In the genomic region with DNA sequence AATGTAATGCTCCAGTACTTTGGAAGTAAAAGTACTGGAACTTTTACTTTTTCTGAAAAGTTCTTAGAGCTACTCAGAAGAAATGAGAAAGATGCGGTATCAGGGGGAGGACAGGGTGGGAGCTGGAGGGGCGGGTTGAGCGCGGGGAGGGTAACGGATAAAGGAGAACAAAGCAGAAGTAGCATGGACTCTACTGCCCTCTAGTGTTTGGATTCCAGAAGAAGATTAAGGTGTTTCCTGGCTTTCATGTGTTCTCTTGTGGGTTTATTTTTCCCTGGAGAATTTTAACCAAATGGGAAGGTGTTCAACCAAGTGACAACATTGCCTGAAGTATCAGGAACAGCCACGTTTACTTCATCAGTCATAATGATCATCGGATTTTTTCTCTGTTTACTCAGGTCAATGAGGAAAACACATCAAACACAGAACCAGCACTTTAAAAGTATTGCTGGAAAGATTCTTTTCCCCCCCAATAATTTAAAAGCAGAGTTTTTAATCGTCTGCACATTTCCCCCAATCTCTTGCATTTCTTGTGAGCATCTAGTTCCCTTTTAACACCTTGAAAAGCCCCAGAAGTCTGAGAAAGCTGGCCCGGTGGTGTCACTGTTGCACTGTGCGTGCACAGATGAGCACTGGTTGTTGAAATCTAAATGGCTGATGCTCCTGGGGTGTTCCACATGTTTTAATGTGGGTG, we compare ENCODE assay signal across 9 cellular contexts.
DNase-seq lines count a peak whose midpoint lies in the region; ATAC-seq and TF ChIP-seq lines count a peak whose summit lies in the region.
"Had no signal": no experiment of that assay in that cellular context is flagged by ENCODE, and none has a peak within 500 bp of the region (broad histone marks: within the 10 kb centered on the region; RNA-seq: fewer than 3 reads in every experiment).

No MANE protein-coding gene starts in this region.

- H3K4me2 ChIP-seq in GM23338: peak overlapping the region; percentile 23; the same call in 1 of the 2 replicates

- no peaks in the 10 kb centered on the region for H3K36me3 Mint-ChIP-seq in GM23338 (ENCODE audit: low read depth)
- no peaks in the 10 kb centered on the region for H3K36me3 Mint-ChIP-seq in activated naive CD4-positive, alpha-beta T cell treated with anti-CD3 and anti-CD28 coated beads, Interleukin-2, amount 10 ng/mL, durations not matched to agents 7 days and 5 days

- H3K4me1 ChIP-seq in GM23338 (ENCODE audit: insufficient read depth) (no peaks in the 10 kb centered on the region; the same call in 1 of the 2 replicates), foreskin keratinocyte (peaks cover under 1% of the 10 kb centered on the region)

- no peaks in the 10 kb centered on the region for H3K9me2 ChIP-seq in GM23338 (ENCODE audit: insufficient read depth)

- no peaks in the 10 kb centered on the region for H4K20me1 ChIP-seq in GM23338 (replicated peaks; ENCODE audit: insufficient read depth)

- TF ChIP-seq CTCF in GM23338 (conservative IDR thresholded peaks at IDR 0.05; ENCODE audit: low read depth in 2 of 2): peak; percentile 66 to 83
- peak; percentile 75 for TF ChIP-seq CTCF in foreskin keratinocyte (conservative IDR thresholded peaks at IDR 0.05)

- H3K4me3 ChIP-seq in GM23338: no peak overlapping the region
- H3K4me3 ChIP-seq: skin epidermis had no signal

- H3K27me3 Mint-ChIP-seq in GM23338 (ENCODE audit: insufficient read depth, low read depth, poor library complexity): peaks cover 3% of the 10 kb centered on the region
- no peaks in the 10 kb centered on the region for H3K27me3 Mint-ChIP-seq in activated naive CD4-positive, alpha-beta T cell treated with anti-CD3 and anti-CD28 coated beads, Interleukin-2, amount 10 ng/mL, durations not matched to agents 7 days and 5 days

- CTCF ChIA-PET in activated naive CD4-positive, alpha-beta T cell treated with anti-CD3 and anti-CD28 coated beads, Interleukin-2, amount 10 ng/mL, durations not matched to agents 7 days and 5 days (lab: Charles Lee): interaction anchor here (0.6 to 1.5 kb wide), 5 partner anchors 11 to 785 kb away, joined by 3 to 4 read pairs (median 3); no protein-coding TSS in a partner anchor

- H3K79me2 ChIP-seq in GM23338 (replicated peaks; ENCODE audit: insufficient read depth): no peaks in the 10 kb centered on the region

- ATAC-seq in GM23338 (peak; percentile 86), SK-N-SH treated with all-trans-retinoic acid at 6 μM for 48 hours (peak; percentile 81), foreskin keratinocyte (peak; percentile 53), HG03196 (IDR thresholded peaks at IDR 0.05; ENCODE audit: unreplicated experiment) (no peak)

- H3K4me3 Mint-ChIP-seq in GM23338: no peak overlapping the region
- H3K4me3 Mint-ChIP-seq in activated naive CD4-positive, alpha-beta T cell treated with anti-CD3 and anti-CD28 coated beads, Interleukin-2, amount 10 ng/mL, durations not matched to agents 7 days and 5 days: no peak overlapping the region

- H3K27ac Mint-ChIP-seq in GM23338: peak overlapping the region; percentile 75; the same call in 1 of the 2 replicates
- H3K27ac Mint-ChIP-seq in activated naive CD4-positive, alpha-beta T cell treated with anti-CD3 and anti-CD28 coated beads, Interleukin-2, amount 10 ng/mL, durations not matched to agents 7 days and 5 days: no peak overlapping the region

- no peaks in the 10 kb centered on the region for H3K36me3 ChIP-seq in GM23338 (ENCODE audit: insufficient read depth)

- H3K27ac ChIP-seq in GM23338 (ENCODE audit: low read depth): no peak overlapping the region
- H3K27ac ChIP-seq in foreskin keratinocyte: no peak overlapping the region
- H3K27ac ChIP-seq: skin epidermis had no signal

- no peaks in the 10 kb centered on the region for H3K27me3 ChIP-seq in GM23338 (ENCODE audit: insufficient read depth)
- H3K27me3 ChIP-seq in foreskin keratinocyte: no peaks in the 10 kb centered on the region

- no peaks in the 10 kb centered on the region for H3F3A ChIP-seq in GM23338 (replicated peaks; ENCODE audit: low read depth)

- H2AFZ ChIP-seq in GM23338: no peak overlapping the region

- peaks cover 5% of the 10 kb centered on the region; the same call in 2 of the 3 replicates for H3K4me1 Mint-ChIP-seq in GM23338
- H3K4me1 Mint-ChIP-seq in activated naive CD4-positive, alpha-beta T cell treated with anti-CD3 and anti-CD28 coated beads, Interleukin-2, amount 10 ng/mL, durations not matched to agents 7 days and 5 days: no peaks in the 10 kb centered on the region

- H3K9me3 Mint-ChIP-seq in GM23338: no peaks in the 10 kb centered on the region
- no peaks in the 10 kb centered on the region for H3K9me3 Mint-ChIP-seq in activated naive CD4-positive, alpha-beta T cell treated with anti-CD3 and anti-CD28 coated beads, Interleukin-2, amount 10 ng/mL, durations not matched to agents 7 days and 5 days

- DNase-seq in D341Med (ENCODE audit: low spot score): peak; percentile 78
- DNase-seq in GM23338 (ENCODE audit: low spot score): peak; percentile 89
- DNase-seq in NCI-H1105 (lab: John Stamatoyannopoulos, UW): peak; percentile 68
- DNase-seq in foreskin keratinocyte: peak in 1 of 2 donors; percentile 42
- DNase-seq in pons (ENCODE audit: low spot score): peak; percentile 67
- DNase-seq in activated naive CD4-positive, alpha-beta T cell treated with anti-CD3 and anti-CD28 coated beads, Interleukin-2, amount 10 ng/mL, durations not matched to agents 7 days and 5 days: no peak

TF ChIP-seq in GM23338, 12 proteins besides CTCF, POLR2A, EP300 and RAD21 (continues in another document):
- no peak for TF ChIP-seq ZNF114 (CRISPR knock-in tag; IDR thresholded peaks at IDR 0.05)
- TF ChIP-seq EZH2phosphoT487 (IDR thresholded peaks at IDR 0.05; ENCODE audit: unreplicated experiment): no peak
- TF ChIP-seq, protein P1, sequence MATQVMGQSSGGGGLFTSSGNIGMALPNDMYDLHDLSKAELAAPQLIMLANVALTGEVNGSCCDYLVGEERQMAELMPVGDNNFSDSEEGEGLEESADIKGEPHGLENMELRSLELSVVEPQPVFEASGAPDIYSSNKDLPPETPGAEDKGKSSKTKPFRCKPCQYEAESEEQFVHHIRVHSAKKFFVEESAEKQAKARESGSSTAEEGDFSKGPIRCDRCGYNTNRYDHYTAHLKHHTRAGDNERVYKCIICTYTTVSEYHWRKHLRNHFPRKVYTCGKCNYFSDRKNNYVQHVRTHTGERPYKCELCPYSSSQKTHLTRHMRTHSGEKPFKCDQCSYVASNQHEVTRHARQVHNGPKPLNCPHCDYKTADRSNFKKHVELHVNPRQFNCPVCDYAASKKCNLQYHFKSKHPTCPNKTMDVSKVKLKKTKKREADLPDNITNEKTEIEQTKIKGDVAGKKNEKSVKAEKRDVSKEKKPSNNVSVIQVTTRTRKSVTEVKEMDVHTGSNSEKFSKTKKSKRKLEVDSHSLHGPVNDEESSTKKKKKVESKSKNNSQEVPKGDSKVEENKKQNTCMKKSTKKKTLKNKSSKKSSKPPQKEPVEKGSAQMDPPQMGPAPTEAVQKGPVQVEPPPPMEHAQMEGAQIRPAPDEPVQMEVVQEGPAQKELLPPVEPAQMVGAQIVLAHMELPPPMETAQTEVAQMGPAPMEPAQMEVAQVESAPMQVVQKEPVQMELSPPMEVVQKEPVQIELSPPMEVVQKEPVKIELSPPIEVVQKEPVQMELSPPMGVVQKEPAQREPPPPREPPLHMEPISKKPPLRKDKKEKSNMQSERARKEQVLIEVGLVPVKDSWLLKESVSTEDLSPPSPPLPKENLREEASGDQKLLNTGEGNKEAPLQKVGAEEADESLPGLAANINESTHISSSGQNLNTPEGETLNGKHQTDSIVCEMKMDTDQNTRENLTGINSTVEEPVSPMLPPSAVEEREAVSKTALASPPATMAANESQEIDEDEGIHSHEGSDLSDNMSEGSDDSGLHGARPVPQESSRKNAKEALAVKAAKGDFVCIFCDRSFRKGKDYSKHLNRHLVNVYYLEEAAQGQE (IDR thresholded peaks at IDR 0.05; ENCODE audit: unreplicated experiment): no peak
- TF ChIP-seq POLR2AphosphoS5 (IDR thresholded peaks at IDR 0.05; ENCODE audit: low read depth): no peak
- TF ChIP-seq ZNF331 (CRISPR knock-in tag; IDR thresholded peaks at IDR 0.05; ENCODE audit: low read depth): no peak
- no peak for TF ChIP-seq JUNB (IDR thresholded peaks at IDR 0.05; ENCODE audit: unreplicated experiment)
- no peak for TF ChIP-seq STAT1 (IDR thresholded peaks at IDR 0.05; ENCODE audit: unreplicated experiment)

TF ChIP-seq in SK-N-SH treated with all-trans-retinoic acid at 6 μM for 48 hours, 23 proteins besides CTCF, POLR2A, EP300 and RAD21:
- TF ChIP-seq, protein P2, sequence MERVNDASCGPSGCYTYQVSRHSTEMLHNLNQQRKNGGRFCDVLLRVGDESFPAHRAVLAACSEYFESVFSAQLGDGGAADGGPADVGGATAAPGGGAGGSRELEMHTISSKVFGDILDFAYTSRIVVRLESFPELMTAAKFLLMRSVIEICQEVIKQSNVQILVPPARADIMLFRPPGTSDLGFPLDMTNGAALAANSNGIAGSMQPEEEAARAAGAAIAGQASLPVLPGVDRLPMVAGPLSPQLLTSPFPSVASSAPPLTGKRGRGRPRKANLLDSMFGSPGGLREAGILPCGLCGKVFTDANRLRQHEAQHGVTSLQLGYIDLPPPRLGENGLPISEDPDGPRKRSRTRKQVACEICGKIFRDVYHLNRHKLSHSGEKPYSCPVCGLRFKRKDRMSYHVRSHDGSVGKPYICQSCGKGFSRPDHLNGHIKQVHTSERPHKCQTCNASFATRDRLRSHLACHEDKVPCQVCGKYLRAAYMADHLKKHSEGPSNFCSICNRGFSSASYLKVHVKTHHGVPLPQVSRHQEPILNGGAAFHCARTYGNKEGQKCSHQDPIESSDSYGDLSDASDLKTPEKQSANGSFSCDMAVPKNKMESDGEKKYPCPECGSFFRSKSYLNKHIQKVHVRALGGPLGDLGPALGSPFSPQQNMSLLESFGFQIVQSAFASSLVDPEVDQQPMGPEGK (CRISPR knock-in tag; IDR thresholded peaks at IDR 0.05; ENCODE audit: borderline replicate concordance): peak; percentile 15; the same call in 1 of the 2 replicates
- TF ChIP-seq ZNF565 (CRISPR knock-in tag; conservative IDR thresholded peaks at IDR 0.05; ENCODE audit: low read depth): no peak
- no peak for TF ChIP-seq ZFP3 (CRISPR knock-in tag; IDR thresholded peaks at IDR 0.05)
- TF ChIP-seq TCF4 (CRISPR knock-in tag; IDR thresholded peaks at IDR 0.05; ENCODE audit: borderline replicate concordance): no peak
- TF ChIP-seq ZNF70 (CRISPR knock-in tag; IDR thresholded peaks at IDR 0.05): no peak
